In the genomic region with DNA sequence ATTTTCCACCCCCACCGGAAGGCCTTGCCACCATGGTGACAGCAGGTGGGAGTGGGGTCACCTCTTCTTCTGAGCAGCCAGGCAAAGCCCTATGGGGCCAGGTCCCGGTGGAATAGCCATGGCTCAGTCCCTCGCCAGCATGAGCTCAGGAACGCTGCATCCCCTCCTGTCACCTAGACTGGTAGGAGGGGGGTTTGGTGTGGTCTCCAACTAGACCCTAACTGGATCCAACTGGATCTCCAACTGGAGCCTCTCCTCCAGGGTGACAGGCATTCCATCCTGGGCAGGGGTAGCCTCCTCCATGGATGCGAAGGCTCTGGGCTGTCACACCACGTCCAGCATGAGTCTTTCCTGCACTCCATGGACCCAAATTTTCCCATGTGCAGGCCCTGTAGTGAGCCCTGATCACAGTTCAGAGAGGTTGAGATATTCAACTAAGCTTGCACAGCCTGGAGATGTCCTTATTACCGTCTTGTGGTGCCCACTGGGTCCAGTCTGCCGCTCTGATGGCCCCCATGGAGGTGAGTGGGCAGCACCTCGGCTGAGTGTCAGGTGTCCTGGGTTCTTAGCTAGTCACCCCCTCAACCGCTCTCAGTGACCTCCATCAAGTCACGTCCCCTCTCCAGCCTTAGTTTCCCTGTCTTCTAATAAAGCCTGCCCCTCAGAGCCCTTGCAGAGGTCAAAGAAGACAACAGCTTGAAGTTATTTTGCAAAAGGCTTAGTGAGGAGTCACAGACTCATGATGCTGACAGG, we compare ENCODE assay signal across 13 cellular contexts. TPM values are rescaled to one million over a fixed set of nuclear protein-coding genes. Genes with fewer than 3 reads are reported as not detected.
DNase-seq lines count a peak whose midpoint lies in the region; TF ChIP-seq lines count a peak whose summit lies in the region.
"Had no signal": no experiment of that assay in that cellular context is flagged by ENCODE, and none has a peak within 500 bp of the region (broad histone marks: within the 10 kb centered on the region; RNA-seq: fewer than 3 reads in every experiment).

No MANE protein-coding gene starts in this region.

- H3K4me3 Mint-ChIP-seq in neural crest cell, result no peak overlapping the region
- no peak overlapping the region for H3K4me3 Mint-ChIP-seq in type B pancreatic cell
- H3K4me3 Mint-ChIP-seq: CD4-positive, alpha-beta T cell; GM23338 had no signal

- TF ChIP-seq CTCF in HEK293 (tag by site-specific recombination; IDR thresholded peaks at IDR 0.05), result no peak
- no peak for TF ChIP-seq CTCF in neural crest cell (conservative IDR thresholded peaks at IDR 0.05)
- TF ChIP-seq CTCF in type B pancreatic cell (conservative IDR thresholded peaks at IDR 0.05), result no peak

- H3K36me3 Mint-ChIP-seq in neural crest cell (ENCODE audit: low read depth), result peaks cover 5% of the 10 kb centered on the region
- no peaks in the 10 kb centered on the region for H3K36me3 Mint-ChIP-seq in type B pancreatic cell

- no peaks in the 10 kb centered on the region for H3K9me3 ChIP-seq in HEK293 (ENCODE audit: control insufficient read depth, insufficient read depth, low read depth, low read length)
- no peaks in the 10 kb centered on the region for H3K9me3 ChIP-seq in SJCRH30 (replicated peaks)

- H3K9me3 Mint-ChIP-seq in neural crest cell (no peaks in the 10 kb centered on the region), type B pancreatic cell (no peaks in the 10 kb centered on the region)
- H3K9me3 Mint-ChIP-seq: CD4-positive, alpha-beta T cell had no signal

- no peak for DNase-seq in SJCRH30
- no peak for DNase-seq in neural crest cell (ENCODE audit: low read depth, low spot score)
- DNase-seq in type B pancreatic cell (ENCODE audit: extremely low spot score, unreplicated experiment), result no peak
- no peak for DNase-seq in cerebellar nuclear complex (lab: John Stamatoyannopoulos, UW)
- DNase-seq in NCI-H1930 (lab: John Stamatoyannopoulos, UW), result no peak
- no peak for DNase-seq in 8988T
- DNase-seq: AML-193; Caco-2; CD4-positive, alpha-beta T cell had no signal

- H3K27ac ChIP-seq in HEK293 (ENCODE audit: extremely low read depth, low read depth, low read length) (no peak overlapping the region), SJCRH30 (peak overlapping the region; percentile 50)
- H3K27ac ChIP-seq: A549, C4-2B had no signal

- H3K4me1 ChIP-seq in HEK293 (ENCODE audit: control insufficient read depth, insufficient read depth, low read length), result no peaks in the 10 kb centered on the region
- H3K4me1 ChIP-seq in SJCRH30, result peaks cover 20% of the 10 kb centered on the region
- H3K4me1 ChIP-seq: Caco-2 had no signal

- H3K27me3 Mint-ChIP-seq in neural crest cell (ENCODE audit: low read depth) (peaks cover under 1% of the 10 kb centered on the region), type B pancreatic cell (peaks cover 3% of the 10 kb centered on the region)

- H3K4me1 Mint-ChIP-seq in neural crest cell (no peaks in the 10 kb centered on the region), type B pancreatic cell (ENCODE audit: unreplicated experiment) (no peaks in the 10 kb centered on the region)

- POLR2A ChIA-PET in HEK293 (lab: Yijun Ruan, JAX), result no interaction called here

- H3K36me3 ChIP-seq in HEK293 (ENCODE audit: control insufficient read depth in 2 of 2, insufficient read depth in 1 of 2, low read length in 2 of 2), result no peaks in the 10 kb centered on the region
- H3K36me3 ChIP-seq in SJCRH30, result no peaks in the 10 kb centered on the region

- CTCF ChIA-PET in HEK293 (lab: Yijun Ruan, JAX), result interaction anchor here (0.6 to 1.1 kb wide), 3 partner anchors 30 to 391 kb away, joined by 3 to 5 read pairs (median 3); no protein-coding TSS in a partner anchor

- no peaks in the 10 kb centered on the region for H3K27me3 ChIP-seq in SJCRH30

- H3K27ac Mint-ChIP-seq in neural crest cell (ENCODE audit: unreplicated experiment) (peak overlapping the region; percentile 31), type B pancreatic cell (peak overlapping the region; percentile 21)
- H3K27ac Mint-ChIP-seq: CD4-positive, alpha-beta T cell; GM23338 had no signal

- H3K4me3 ChIP-seq in HEK293 (ENCODE audit: low read depth, low read length) (no peak overlapping the region), SJCRH30 (no peak overlapping the region)
- H3K4me3 ChIP-seq: A549, GM23338 had no signal

TF ChIP-seq in HEK293, 187 proteins besides CTCF, POLR2A, EP300 and RAD21:
- 0 out of 2 replicates have a peak, but pooled peaks have one; percentile 20 for TF ChIP-seq ZNF768 (tag by site-specific recombination; IDR thresholded peaks at IDR 0.05)
- TF ChIP-seq ZNF266 (tag by site-specific recombination; IDR thresholded peaks at IDR 0.05; ENCODE audit: low read depth), result no peak

RNA-seq across cellular contexts. Expression of gene FIBCD1, which starts 18.6 kb away (rescaled TPM):
- 2.8 TPM in 1 of 2 replicates, not detected in the other for total RNA-seq in SJCRH30 (2014; rRNA removed; shearing (Covaris generic))
- 0.23 and 0.45 TPM in 2 replicates for total RNA-seq in neural crest cell
- total RNA-seq in type B pancreatic cell (ENCODE audit: low replicate concordance), result 0.53 and 0.76 TPM in 2 replicates
- total RNA-seq: Caco-2; CD4-positive, alpha-beta T cell had no signal

RNA-seq across cellular contexts. Expression of gene LAMC3, which starts 51.3 kb away (rescaled TPM):
- total RNA-seq in SJCRH30 (2014; rRNA removed; shearing (Covaris generic)), result not detected in 2 replicates
- 2.8 and 4.0 TPM in 2 replicates for total RNA-seq in neural crest cell
- 0.38 and 7.2 TPM in 2 replicates for total RNA-seq in type B pancreatic cell (ENCODE audit: low replicate concordance)
